ENCODE assay signal across 8 cellular contexts in genomic region chr3:4351164-4351855, GRCh38.
DNase-seq lines count a peak whose midpoint lies in the region; ATAC-seq lines count a peak whose summit lies in the region.

No MANE protein-coding gene starts in this region.

- no peaks in the 10 kb centered on the region for H3K9me3 Mint-ChIP-seq in stimulated activated naive CD8-positive, alpha-beta T cell treated with anti-CD3 and anti-CD28 coated beads, Interleukin-15, Interleukin-2, amounts not matched to agents 100 ng/mL and 50 ng/mL, for 24 hours

- no peaks in the 10 kb centered on the region for H3K27me3 Mint-ChIP-seq in stimulated activated naive CD8-positive, alpha-beta T cell treated with anti-CD3 and anti-CD28 coated beads, Interleukin-15, Interleukin-2, amounts not matched to agents 100 ng/mL and 50 ng/mL, for 24 hours

- H3K36me3 Mint-ChIP-seq in stimulated activated naive CD8-positive, alpha-beta T cell treated with anti-CD3 and anti-CD28 coated beads, Interleukin-15, Interleukin-2, amounts not matched to agents 100 ng/mL and 50 ng/mL, for 24 hours (ENCODE audit: low read depth) = no peaks in the 10 kb centered on the region

- DNase-seq in activated T-cell treated with anti-CD3 and anti-CD28 coated beads for 4 hours (peak; percentile 21), inferior parietal cortex (ENCODE audit: extremely low spot score) (peak; percentile 49), islet precursor cell (no peak), NCI-H1092 treated with DMSO at 0.1 percent for 48 hours (lab: John Stamatoyannopoulos, UW) (no peak), GOT3 (lab: John Stamatoyannopoulos, UW) (no peak)

- ATAC-seq in GM19025 (IDR thresholded peaks at IDR 0.05; ENCODE audit: low read depth, unreplicated experiment) = peak; percentile 16
- peak; percentile 32 for ATAC-seq in HG03175 (IDR thresholded peaks at IDR 0.05; ENCODE audit: unreplicated experiment)

- peak overlapping the region; percentile 87 for H3K27ac Mint-ChIP-seq in stimulated activated naive CD8-positive, alpha-beta T cell treated with anti-CD3 and anti-CD28 coated beads, Interleukin-15, Interleukin-2, amounts not matched to agents 100 ng/mL and 50 ng/mL, for 24 hours

- H3K4me3 Mint-ChIP-seq in stimulated activated naive CD8-positive, alpha-beta T cell treated with anti-CD3 and anti-CD28 coated beads, Interleukin-15, Interleukin-2, amounts not matched to agents 100 ng/mL and 50 ng/mL, for 24 hours = peak overlapping the region; percentile 77

- peaks cover 23% of the 10 kb centered on the region for H3K4me1 Mint-ChIP-seq in stimulated activated naive CD8-positive, alpha-beta T cell treated with anti-CD3 and anti-CD28 coated beads, Interleukin-15, Interleukin-2, amounts not matched to agents 100 ng/mL and 50 ng/mL, for 24 hours (ENCODE audit: low read depth)

Comparison
In these comparisons a context has a peak if more than half of its experiments do, and no peak if none do; other contexts are left out.
1. DNase-seq: peak in activated T-cell treated with anti-CD3 and anti-CD28 coated beads for 4 hours (single experiment) and inferior parietal cortex (single experiment); none in islet precursor cell (single experiment), NCI-H1092 treated with DMSO at 0.1 percent for 48 hours (single experiment) and GOT3 (single experiment).